8 cellular contexts compared by ENCODE assay signal in the genomic region with DNA sequence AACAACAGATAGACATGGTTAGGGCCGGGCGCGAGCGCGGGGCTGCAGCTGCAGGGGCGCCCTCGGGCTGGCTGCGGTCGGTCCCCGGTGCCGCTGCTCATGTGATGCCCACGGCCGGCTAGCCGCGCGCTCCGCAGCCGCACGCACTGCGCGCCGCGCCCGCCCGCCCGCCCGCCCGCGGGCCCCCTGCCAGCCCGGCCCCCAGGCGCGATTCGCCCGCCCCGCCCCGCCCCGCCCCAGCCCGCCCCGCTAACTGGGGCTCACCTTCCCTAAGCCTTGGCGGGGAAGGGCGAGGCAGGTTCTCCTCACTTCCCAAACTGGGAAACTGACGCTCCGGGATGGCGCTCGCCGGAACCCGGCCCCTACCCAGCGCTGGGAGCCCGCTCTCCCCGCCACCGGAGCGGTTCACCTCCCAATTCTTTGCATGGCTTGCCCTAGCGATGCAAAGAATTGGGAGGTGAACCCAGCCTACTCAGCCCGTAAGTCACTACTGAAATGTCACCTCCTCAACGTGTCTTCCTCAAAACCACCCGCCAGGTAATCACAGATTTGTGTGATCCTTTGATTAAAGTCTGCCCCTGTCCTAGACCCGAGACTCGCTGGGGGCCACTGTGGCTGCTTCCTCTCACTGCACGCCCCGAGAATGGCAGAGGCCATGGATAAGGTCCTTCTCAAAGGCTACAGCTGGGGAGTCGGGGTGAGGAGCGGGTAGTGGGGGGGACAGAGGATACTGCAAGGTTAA.
A peak's percentile ranks its signal among the peaks of the same experiment; 100 is the strongest.
DNase-seq lines count a peak whose midpoint lies in the region; ATAC-seq and TF ChIP-seq lines count a peak whose summit lies in the region.

No MANE protein-coding gene starts in this region.

- H3K4me1 Mint-ChIP-seq in activated T-cell treated with anti-CD3 and anti-CD28 coated beads, Interleukin-2, amount 50 U/mL, for 4 hours (ENCODE audit: low read depth): peaks cover 28% of the 10 kb centered on the region

- peaks cover 8% of the 10 kb centered on the region for H3F3A ChIP-seq in smooth muscle cell (ENCODE audit: low read depth)

- TF ChIP-seq POLR2A in gastroesophageal sphincter (IDR thresholded peaks at IDR 0.05): no peak

- peak overlapping the region; percentile 43 for H3K9ac ChIP-seq in smooth muscle cell (ENCODE audit: low read depth)

- H3K4me3 ChIP-seq in A673 (ENCODE audit: low read depth, low read length, poor library complexity, severe bottlenecking): peak overlapping the region; percentile 34
- H3K4me3 ChIP-seq in gastroesophageal sphincter: peak overlapping the region; percentile 8 to 53
- peak overlapping the region; percentile 47 for H3K4me3 ChIP-seq in smooth muscle cell

- WGBS in gastroesophageal sphincter (ENCODE audit: low coverage in 1 of 2), 2 donors: 7 to 18% methylated on average over 3 to 10 of the region's 62 CpGs
- 12% methylated on average over 31 of the region's 62 CpGs for WGBS in smooth muscle cell (ENCODE audit: low lambda C conversion rate)

- H3K79me2 ChIP-seq in smooth muscle cell (ENCODE audit: low read depth): peaks cover 13% of the 10 kb centered on the region

- ATAC-seq in GM18502 (IDR thresholded peaks at IDR 0.05; ENCODE audit: poor library complexity, unreplicated experiment) (peak; percentile 28), HG03354 (IDR thresholded peaks at IDR 0.05; ENCODE audit: poor library complexity, severe bottlenecking, unreplicated experiment) (peak; percentile 30), gastroesophageal sphincter (peak; percentile 8)
- ATAC-seq in activated T-cell treated with anti-CD3 and anti-CD28 coated beads, Interleukin-2, amount 50 U/mL, for 4 hours: peak; percentile 60 to 67

- H3K4me1 ChIP-seq in A673 (ENCODE audit: insufficient read depth, low read length, poor library complexity, severe bottlenecking) (peaks cover 31% of the 10 kb centered on the region), gastroesophageal sphincter (peaks cover 0 to 78% (median 26%) of the 10 kb centered on the region in 3 donors), smooth muscle cell (ENCODE audit: low read depth) (peaks cover 18% of the 10 kb centered on the region)

- no peak overlapping the region for H2AFZ ChIP-seq in smooth muscle cell (ENCODE audit: low read depth)

- intact Hi-C loops in A673 (cut with micrococcal nuclease; ENCODE audit: unreplicated experiment): no loop called here

- POLR2A ChIA-PET in A673 (lab: Charles Lee; ENCODE audit: low non-redundant PET): no interaction called here

- TF ChIP-seq CTCF in A673 (conservative IDR thresholded peaks at IDR 0.05; ENCODE audit: low read depth, low read length) (no peak), gastroesophageal sphincter (IDR thresholded peaks at IDR 0.05) (no peak), smooth muscle cell (IDR thresholded peaks at IDR 0.05; ENCODE audit: borderline replicate concordance, insufficient read depth, poor library complexity, severe bottlenecking) (no peak)

- BruUV-seq in A673 (replicated peaks; lab: Mats Ljungman, UMichigan): no TSS peak

- H3K36me3 ChIP-seq in A673 (ENCODE audit: insufficient read depth, low read length, poor library complexity, severe bottlenecking): no peaks in the 10 kb centered on the region
- no peaks in the 10 kb centered on the region for H3K36me3 ChIP-seq in gastroesophageal sphincter
- H3K36me3 ChIP-seq in smooth muscle cell (ENCODE audit: low read depth): no peaks in the 10 kb centered on the region

- no peaks in the 10 kb centered on the region for H3K36me3 Mint-ChIP-seq in activated T-cell treated with anti-CD3 and anti-CD28 coated beads, Interleukin-2, amount 50 U/mL, for 4 hours (ENCODE audit: insufficient read depth)

- no peak overlapping the region for H3K27ac ChIP-seq in A673 (ENCODE audit: low read depth, low read length, poor library complexity, severe bottlenecking)
- H3K27ac ChIP-seq in gastroesophageal sphincter: peak overlapping the region in 2 of 4 donors; percentile 35 to 72
- H3K27ac ChIP-seq in smooth muscle cell (ENCODE audit: low read depth): peak overlapping the region; percentile 9

- H3K27me3 Mint-ChIP-seq in activated T-cell treated with anti-CD3 and anti-CD28 coated beads, Interleukin-2, amount 50 U/mL, for 4 hours (ENCODE audit: low read depth): peaks cover 2% of the 10 kb centered on the region

- TF ChIP-seq EP300 in gastroesophageal sphincter (IDR thresholded peaks at IDR 0.05): no peak

- H3K4me2 ChIP-seq in smooth muscle cell: peak overlapping the region; percentile 92

- H3K9me3 ChIP-seq in A673 (ENCODE audit: low read depth, low read length, poor library complexity, severe bottlenecking) (no peaks in the 10 kb centered on the region), gastroesophageal sphincter (no peaks in the 10 kb centered on the region), smooth muscle cell (replicated peaks; ENCODE audit: low read depth) (no peaks in the 10 kb centered on the region)

- no peaks in the 10 kb centered on the region for H3K27me3 ChIP-seq in A673 (replicated peaks; ENCODE audit: insufficient read depth, low read depth, low read length, poor library complexity)
- peaks cover 21% of the 10 kb centered on the region for H3K27me3 ChIP-seq in gastroesophageal sphincter
- H3K27me3 ChIP-seq in smooth muscle cell (ENCODE audit: low read depth): no peaks in the 10 kb centered on the region

- H3K9me3 Mint-ChIP-seq in activated T-cell treated with anti-CD3 and anti-CD28 coated beads, Interleukin-2, amount 50 U/mL, for 4 hours: no peaks in the 10 kb centered on the region

- peaks cover 39% of the 10 kb centered on the region for H4K20me1 ChIP-seq in smooth muscle cell (ENCODE audit: low read depth)

- peak overlapping the region; percentile 84 for H3K4me3 Mint-ChIP-seq in activated T-cell treated with anti-CD3 and anti-CD28 coated beads, Interleukin-2, amount 50 U/mL, for 4 hours

- CTCF ChIA-PET in A673 (lab: Charles Lee): no interaction called here

- DNase-seq in A673 (ENCODE audit: low spot score) (no peak), smooth muscle cell (lab: John Stamatoyannopoulos, UW; ENCODE audit: unreplicated experiment) (no peak), inferior parietal cortex (ENCODE audit: extremely low spot score) (no peak), NCI-H2029 (lab: John Stamatoyannopoulos, UW) (no peak)
- DNase-seq in activated T-cell treated with anti-CD3 and anti-CD28 coated beads, Interleukin-2, amount 50 U/mL, for 4 hours: peak; percentile 28

Comparison
In these comparisons a context has a peak if more than half of its experiments do, and no peak if none do; other contexts are left out.
1. ATAC-seq: peak in every context shown above with its lines; median percentile 64 in activated T-cell treated with anti-CD3 and anti-CD28 coated beads, Interleukin-2, amount 50 U/mL, for 4 hours; 30 in HG03354; 28 in GM18502; 8 in gastroesophageal sphincter.